In genomic region chr3:4740397-4741105, GRCh38 we compare ENCODE assay signal across 8 cellular contexts.
DNase-seq lines count a peak whose midpoint lies in the region; ATAC-seq, FAIRE-seq and TF ChIP-seq lines count a peak whose summit lies in the region.

No MANE protein-coding gene starts in this region.

- H3K23ac ChIP-seq in IMR-90 (ENCODE audit: low read depth, low read length) = no peak overlapping the region

- H3K4me3 Mint-ChIP-seq in activated T-helper 17 cell treated with anti-CD3 and anti-CD28 coated beads, Interleukin-2, amount 50 U/mL, for 72 hours = peak overlapping the region; percentile 67

- H3K27ac Mint-ChIP-seq in activated T-helper 17 cell treated with anti-CD3 and anti-CD28 coated beads, Interleukin-2, amount 50 U/mL, for 72 hours = peak overlapping the region; percentile 90

- no peak overlapping the region for H3K4me3 ChIP-seq in IMR-90 (ENCODE audit: insufficient read depth, low read depth, low read length)
- no peak overlapping the region for H3K4me3 ChIP-seq in heart right ventricle
- no peak overlapping the region for H3K4me3 ChIP-seq in small intestine (ENCODE audit: low read depth in 1 of 2, low read length in 2 of 2)

- no peak overlapping the region for H4K8ac ChIP-seq in IMR-90 (ENCODE audit: low read depth in 2 of 2, low read length in 2 of 2)

- CTCF ChIA-PET in IMR-90 (lab: Yijun Ruan, JAX) = no interaction called here

- peaks cover 59% of the 10 kb centered on the region for H3K4me1 Mint-ChIP-seq in activated T-helper 17 cell treated with anti-CD3 and anti-CD28 coated beads, Interleukin-2, amount 50 U/mL, for 72 hours

- no peak overlapping the region for H2AFZ ChIP-seq in IMR-90 (replicated peaks; ENCODE audit: low read length, poor library complexity)

- H3K9me3 Mint-ChIP-seq in activated T-helper 17 cell treated with anti-CD3 and anti-CD28 coated beads, Interleukin-2, amount 50 U/mL, for 72 hours = peaks cover 4% of the 10 kb centered on the region

- no peak overlapping the region for H2BK20ac ChIP-seq in IMR-90 (ENCODE audit: low read depth, low read length)

- H4K5ac ChIP-seq in IMR-90 (ENCODE audit: low read depth, low read length) = no peak overlapping the region

- H3K9me1 ChIP-seq in IMR-90 (ENCODE audit: insufficient read depth, low read length) = no peaks in the 10 kb centered on the region

- no peak for FAIRE-seq in small intestine (lab: Jason Lieb, UNC)

- in situ Hi-C loops in IMR-90 (cut with MboI; ENCODE audit: low sequenced_read_pairs) = no loop called here

- ATAC-seq in IMR-90 (ENCODE audit: low read depth) (no peak), heart right ventricle (peak; percentile 3 to 71 (median 54)), HG02678 (IDR thresholded peaks at IDR 0.05; ENCODE audit: unreplicated experiment) (no peak), GM19455 (IDR thresholded peaks at IDR 0.05; ENCODE audit: unreplicated experiment) (no peak), GM18907 (IDR thresholded peaks at IDR 0.05; ENCODE audit: unreplicated experiment) (no peak), HG03196 (IDR thresholded peaks at IDR 0.05; ENCODE audit: unreplicated experiment) (no peak)
- no peak for ATAC-seq in activated T-helper 17 cell treated with anti-CD3 and anti-CD28 coated beads, Interleukin-2, amount 50 U/mL, for 72 hours (replicated peaks)

- H3K79me1 ChIP-seq in IMR-90 (ENCODE audit: low read depth in 1 of 2, low read length in 2 of 2) = no peaks in the 10 kb centered on the region

- H3K9me3 ChIP-seq in IMR-90 (ENCODE audit: control insufficient read depth, insufficient read depth, low read length) (no peaks in the 10 kb centered on the region; the same call in 1 of the 2 replicates), heart right ventricle (peaks cover 0 to 9% (median 0%) of the 10 kb centered on the region in 11 donors), small intestine (ENCODE audit: control insufficient read depth, low read depth) (no peaks in the 10 kb centered on the region)

- no peak overlapping the region for H3K9ac ChIP-seq in IMR-90 (ENCODE audit: low read depth, low read length)

- no peak overlapping the region for H3K4me2 ChIP-seq in IMR-90 (ENCODE audit: low read depth, low read length)

- intact Hi-C loops in IMR-90 (cut with micrococcal nuclease) = loop anchor here (5.0 kb wide), 1 partner anchor 102 kb away; no protein-coding TSS in a partner anchor
- intact Hi-C loops in heart right ventricle (cut with DNase I) = loop anchor here in 6 of 10 donors (1.0 to 10.0 kb wide), 7 partner anchors 11 to 247 kb away; partner anchors contain the start of gene BHLHE40 (in 1 of the 6)

- no peak overlapping the region for H2AK9ac ChIP-seq in IMR-90 (replicated peaks; ENCODE audit: low read depth, low read length, poor library complexity)

- no peak overlapping the region for H2BK5ac ChIP-seq in IMR-90 (ENCODE audit: low read depth, low read length, poor library complexity, severe bottlenecking)

- H2BK120ac ChIP-seq in IMR-90 (ENCODE audit: low read depth, low read length) = no peak overlapping the region; the same call in 1 of the 2 replicates

- dilution Hi-C loops in IMR-90 (cut with HindIII; ENCODE audit: low sequenced_read_pairs, unreplicated experiment) = no loop called here

- no peak for DNase-seq in IMR-90
- DNase-seq in heart right ventricle = peak in 1 of 2 donors; percentile 60
- no peak for DNase-seq in small intestine

- no peaks in the 10 kb centered on the region for H4K20me1 ChIP-seq in IMR-90 (ENCODE audit: insufficient read depth, low read length)

- H3K14ac ChIP-seq in IMR-90 (replicated peaks; ENCODE audit: low read depth, low read length) = no peak overlapping the region

- no peaks in the 10 kb centered on the region for H3K36me3 ChIP-seq in IMR-90 (ENCODE audit: control insufficient read depth, insufficient read depth, low read length)
- H3K36me3 ChIP-seq in heart right ventricle = peaks cover 0 to 25% (median 0%) of the 10 kb centered on the region in 9 donors
- H3K36me3 ChIP-seq in small intestine (ENCODE audit: control insufficient read depth in 2 of 2, insufficient read depth in 2 of 2, low read length in 2 of 2) = no peaks in the 10 kb centered on the region

- H3K27ac ChIP-seq in IMR-90 (ENCODE audit: insufficient read depth, low read length) = no peak overlapping the region
- peak overlapping the region; percentile 61 to 97 (median 87) for H3K27ac ChIP-seq in heart right ventricle
- peak overlapping the region; percentile 12 to 96 for H3K27ac ChIP-seq in small intestine (ENCODE audit: low read depth in 1 of 2, low read length in 1 of 2)

- no peak overlapping the region for H4K91ac ChIP-seq in IMR-90 (ENCODE audit: insufficient read depth, low read depth, low read length)

- WGBS in IMR-90 (ENCODE audit: extremely low coverage in 2 of 2, insufficient read length in 1 of 2), 2 experiments = 100% methylated on average over 2 of the region's 13 CpGs; no CpG with 5 or more reads in 1 of the 2 experiments
- 55 to 62% methylated on average over 13 of the region's 13 CpGs for WGBS in heart right ventricle, 2 donors
- WGBS in small intestine, 3 donors = 63 to 88% (median 72%) methylated on average over 13 of the region's 13 CpGs

- no peaks in the 10 kb centered on the region for H3K27me3 Mint-ChIP-seq in activated T-helper 17 cell treated with anti-CD3 and anti-CD28 coated beads, Interleukin-2, amount 50 U/mL, for 72 hours

- no peak overlapping the region for H3K4ac ChIP-seq in IMR-90 (ENCODE audit: low read depth, low read length)

- H2BK15ac ChIP-seq in IMR-90 (ENCODE audit: low read depth, low read length) = no peak overlapping the region

- H3K27me3 ChIP-seq in IMR-90 (ENCODE audit: control insufficient read depth, insufficient read depth, low read length) = peaks cover 8% of the 10 kb centered on the region
- H3K27me3 ChIP-seq in heart right ventricle = no peaks in the 10 kb centered on the region
- no peaks in the 10 kb centered on the region for H3K27me3 ChIP-seq in small intestine (ENCODE audit: control insufficient read depth in 2 of 2, insufficient read depth in 2 of 2, low read length in 2 of 2)

- POLR2A ChIA-PET in IMR-90 (lab: Charles Lee; ENCODE audit: unreplicated experiment) = no interaction called here

- TF ChIP-seq POLR2A in IMR-90 (IDR thresholded peaks at IDR 0.05; ENCODE audit: low read depth, low read length) = no peak

- peaks cover 61% of the 10 kb centered on the region for H3K36me3 Mint-ChIP-seq in activated T-helper 17 cell treated with anti-CD3 and anti-CD28 coated beads, Interleukin-2, amount 50 U/mL, for 72 hours (ENCODE audit: low read depth)

- no peak for TF ChIP-seq CTCF in IMR-90 (conservative IDR thresholded peaks at IDR 0.05; ENCODE audit: low read depth, low read length)
- TF ChIP-seq CTCF in heart right ventricle (IDR thresholded peaks at IDR 0.05) = no peak

- no peak overlapping the region for H3K18ac ChIP-seq in IMR-90 (ENCODE audit: low read depth, low read length)

- H3K4me1 ChIP-seq in IMR-90 (ENCODE audit: control insufficient read depth, insufficient read depth, low read length) (peaks cover 13% of the 10 kb centered on the region), heart right ventricle (peaks cover 10 to 88% (median 53%) of the 10 kb centered on the region in 9 donors), small intestine (ENCODE audit: control insufficient read depth in 2 of 2, insufficient read depth in 1 of 2, low read depth in 1 of 2, low read length in 1 of 2) (peaks cover 7 to 24% of the 10 kb centered on the region in 2 donors)

- peak overlapping the region; percentile 20; the same call in 1 of the 2 replicates for H2AK5ac ChIP-seq in IMR-90 (ENCODE audit: low read depth, low read length)

- no peak for TF ChIP-seq RAD21 in IMR-90 (IDR thresholded peaks at IDR 0.05; ENCODE audit: low read length)

- no TSS peak for BruUV-seq in IMR-90 (replicated peaks; lab: Mats Ljungman, UMichigan)

- no peak overlapping the region for H3K56ac ChIP-seq in IMR-90 (ENCODE audit: extremely low read depth, insufficient read depth, low read length)

TF ChIP-seq in IMR-90, 13 proteins besides CTCF, POLR2A, EP300 and RAD21:
- TF ChIP-seq CHD1 (IDR thresholded peaks at IDR 0.05; ENCODE audit: low read depth, low read length) (no peak), SMC3 (IDR thresholded peaks at IDR 0.05; ENCODE audit: low read depth, low read length) (no peak), FOS (IDR thresholded peaks at IDR 0.05; ENCODE audit: low read depth, low read length) (no peak), CEBPB (IDR thresholded peaks at IDR 0.05; ENCODE audit: low read depth, low read length) (no peak), BHLHE40 (IDR thresholded peaks at IDR 0.05; ENCODE audit: low read depth, low read length) (no peak), RCOR1 (IDR thresholded peaks at IDR 0.05; ENCODE audit: insufficient replicate concordance, low read length) (no peak), MXI1 (IDR thresholded peaks at IDR 0.05; ENCODE audit: borderline replicate concordance, low read depth, low read length) (no peak), MAZ (IDR thresholded peaks at IDR 0.05; ENCODE audit: borderline replicate concordance, low read depth, low read length) (no peak), RFX5 (IDR thresholded peaks at IDR 0.05; ENCODE audit: low read depth, low read length) (no peak), MAFK (IDR thresholded peaks at IDR 0.05; ENCODE audit: low read depth, low read length) (no peak), NFE2L2 (IDR thresholded peaks at IDR 0.05; ENCODE audit: low read depth, low read length) (no peak)
- TF ChIP-seq, protein P1, sequence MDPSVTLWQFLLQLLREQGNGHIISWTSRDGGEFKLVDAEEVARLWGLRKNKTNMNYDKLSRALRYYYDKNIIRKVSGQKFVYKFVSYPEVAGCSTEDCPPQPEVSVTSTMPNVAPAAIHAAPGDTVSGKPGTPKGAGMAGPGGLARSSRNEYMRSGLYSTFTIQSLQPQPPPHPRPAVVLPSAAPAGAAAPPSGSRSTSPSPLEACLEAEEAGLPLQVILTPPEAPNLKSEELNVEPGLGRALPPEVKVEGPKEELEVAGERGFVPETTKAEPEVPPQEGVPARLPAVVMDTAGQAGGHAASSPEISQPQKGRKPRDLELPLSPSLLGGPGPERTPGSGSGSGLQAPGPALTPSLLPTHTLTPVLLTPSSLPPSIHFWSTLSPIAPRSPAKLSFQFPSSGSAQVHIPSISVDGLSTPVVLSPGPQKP (IDR thresholded peaks at IDR 0.05; ENCODE audit: borderline replicate concordance, low read depth, low read length) = no peak
- TF ChIP-seq, protein P2, sequence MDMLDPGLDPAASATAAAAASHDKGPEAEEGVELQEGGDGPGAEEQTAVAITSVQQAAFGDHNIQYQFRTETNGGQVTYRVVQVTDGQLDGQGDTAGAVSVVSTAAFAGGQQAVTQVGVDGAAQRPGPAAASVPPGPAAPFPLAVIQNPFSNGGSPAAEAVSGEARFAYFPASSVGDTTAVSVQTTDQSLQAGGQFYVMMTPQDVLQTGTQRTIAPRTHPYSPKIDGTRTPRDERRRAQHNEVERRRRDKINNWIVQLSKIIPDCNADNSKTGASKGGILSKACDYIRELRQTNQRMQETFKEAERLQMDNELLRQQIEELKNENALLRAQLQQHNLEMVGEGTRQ (IDR thresholded peaks at IDR 0.05; ENCODE audit: low read depth, low read length) = no peak

Comparison
In these comparisons a context has a peak if more than half of its experiments do, and no peak if none do; other contexts are left out.
1. ATAC-seq: peak in heart right ventricle (8 of 8); none in IMR-90 (single experiment), activated T-helper 17 cell treated with anti-CD3 and anti-CD28 coated beads, Interleukin-2, amount 50 U/mL, for 72 hours (single experiment), HG02678 (single experiment), GM19455 (single experiment), GM18907 (single experiment) and HG03196 (single experiment).